29 cellular contexts compared by ENCODE assay signal in genomic region chr1:65269612-65270011, GRCh38.
"Had no signal": no experiment of that assay in that cellular context is flagged by ENCODE, and none has a peak within 500 bp of the region (broad histone marks: within the 10 kb centered on the region; RNA-seq: fewer than 3 reads in every experiment).

No MANE protein-coding gene starts in this region.

- H3K36me3 ChIP-seq: esophagus squamous epithelium, heart right ventricle, left lung, neutrophil, right lobe of liver, tibial artery, upper lobe of left lung had no signal

- H3K27me3 ChIP-seq: right lobe of liver, testis, tibial artery, upper lobe of left lung had no signal

- H3K4me1 ChIP-seq: parathyroid adenoma, testis had no signal

- H3K4me3 ChIP-seq: coronary artery, esophagus squamous epithelium, heart right ventricle, left lung, mucosa of descending colon, right lobe of liver, testis, tibial artery, upper lobe of left lung had no signal

- H3K79me2 ChIP-seq: parathyroid adenoma had no signal

- H2AFZ ChIP-seq: parathyroid adenoma had no signal

- H3K9ac ChIP-seq: parathyroid adenoma had no signal

- H3K27ac ChIP-seq: coronary artery, esophagus squamous epithelium, heart right ventricle, left lung, neutrophil, parathyroid adenoma, right lobe of liver, testis, tibial artery, upper lobe of left lung had no signal

- DNase-seq: dermis blood vessel endothelial cell; effector memory CD8-positive, alpha-beta T cell; erythroblast; esophagus squamous epithelium; foreskin melanocyte; glutamatergic neuron; heart right ventricle; hippocampal formation; left cardiac atrium; left lung; mesenchymal stem cell; mucosa of descending colon; naive B cell; right lobe of liver; stimulated activated CD4-positive, alpha-beta T cell treated with anti-CD3 and anti-CD28 coated beads, Interleukin-2, amount 100 ng/mL, for 24 hours; stimulated activated CD4-positive, alpha-beta T cell treated with anti-CD3 and anti-CD28 coated beads, Interleukin-4, amount 100 ng/mL, for 24 hours; stimulated activated naive CD4-positive, alpha-beta T cell treated with Interleukin-2 at 50 U/mL for 16 hours; substantia nigra; testis; tibial artery; upper lobe of left lung had no signal

- ATAC-seq: effector memory CD8-positive, alpha-beta T cell; heart right ventricle; left cardiac atrium; left lung; mucosa of descending colon; natural killer cell treated with Interleukin-12 subunit alpha and Interleukin-12 subunit beta and Interleukin-15 and Interleukin-18, amount 100 ng/mL, for 72 hours; right lobe of liver; stimulated activated effector memory CD8-positive, alpha-beta T cell treated with anti-CD3 and anti-CD28 coated beads, Interleukin-12 subunit alpha, Interleukin-12 subunit beta, amount 100 ng/mL, for 72 hours had no signal

- FAIRE-seq: endometrium, islet of Langerhans, urothelium cell line had no signal

- H3K9me3 ChIP-seq: esophagus squamous epithelium, heart right ventricle, left lung, mucosa of descending colon, neutrophil, right lobe of liver, testis, tibial artery, upper lobe of left lung had no signal
